Comparison of ENCODE assay signal across 8 cellular contexts in genomic region chr5:140557136-140557805, GRCh38. TPM values are rescaled to one million over a fixed set of nuclear protein-coding genes. Genes with fewer than 3 reads are reported as not detected.
DNase-seq lines count a peak whose midpoint lies in the region; ATAC-seq and TF ChIP-seq lines count a peak whose summit lies in the region.

Gene SRA1, minus strand, starts transcription at chr5:140557473. Its CDS starts 21 bp downstream, at chr5:140557452.

- H3K27ac Mint-ChIP-seq in CD4-positive, CD25-positive, alpha-beta regulatory T cell = peak within 1 kb of the TSS; percentile 93 to 97 (median 97)
- peak within 1 kb of the TSS; percentile 79 for H3K27ac Mint-ChIP-seq in activated CD4-positive, alpha-beta memory T cell treated with anti-CD3 and anti-CD28 coated beads, Interleukin-2, amount 10 ng/mL, durations not matched to agents 7 days and 5 days

- peak within 1 kb of the TSS; percentile 90 for H3K27ac ChIP-seq in CD4-positive, CD25-positive, alpha-beta regulatory T cell (ENCODE audit: insufficient read depth, low read length, poor library complexity, severe bottlenecking)
- peak within 1 kb of the TSS; percentile 86 for H3K27ac ChIP-seq in lower lobe of right lung

- POLR2A ChIA-PET in activated CD4-positive, alpha-beta memory T cell treated with anti-CD3 and anti-CD28 coated beads, Interleukin-2, amount 10 ng/mL, durations not matched to agents 7 days and 5 days (lab: Charles Lee) = interaction anchor here (0.8 to 10.7 kb wide), 11 partner anchors 8 to 156 kb away, joined by 3 to 101 read pairs (median 8); partner anchors contain the start of genes ANKHD1, EIF4EBP3, IK and NDUFA2

- peak within 1 kb of the TSS; percentile 88 for H3K4me3 ChIP-seq in CD4-positive, CD25-positive, alpha-beta regulatory T cell (ENCODE audit: low read depth, low read length)
- H3K4me3 ChIP-seq in lower lobe of right lung = peak within 1 kb of the TSS; percentile 66

- H3K4me1 Mint-ChIP-seq in CD4-positive, CD25-positive, alpha-beta regulatory T cell = peaks cover 25 to 64% (median 42%) of the 10 kb centered on the region in 4 donors
- H3K4me1 Mint-ChIP-seq in activated CD4-positive, alpha-beta memory T cell treated with anti-CD3 and anti-CD28 coated beads, Interleukin-2, amount 10 ng/mL, durations not matched to agents 7 days and 5 days = peaks cover 50% of the 10 kb centered on the region

- CTCF ChIA-PET in activated CD4-positive, alpha-beta memory T cell treated with anti-CD3 and anti-CD28 coated beads, Interleukin-2, amount 10 ng/mL, durations not matched to agents 7 days and 5 days (lab: Charles Lee) = interaction anchor here (1.0 to 1.5 kb wide), 5 partner anchors 9 to 318 kb away, joined by 3 to 6 read pairs (median 4); partner anchors contain the start of gene EIF4EBP3

- peak; percentile 89 for ATAC-seq in CD4-positive, CD25-positive, alpha-beta regulatory T cell (ENCODE audit: low read depth in 2 of 2)
- peak; percentile 98 for ATAC-seq in GM19397 (IDR thresholded peaks at IDR 0.05; ENCODE audit: unreplicated experiment)
- ATAC-seq in HG03565 (IDR thresholded peaks at IDR 0.05; ENCODE audit: unreplicated experiment) = peak; percentile 91
- ATAC-seq in lower lobe of right lung = peak; percentile 96 to 98

- intact Hi-C loops in lower lobe of right lung (cut with DNase I) = no loop called here

- H3K4me1 ChIP-seq in CD4-positive, CD25-positive, alpha-beta regulatory T cell (ENCODE audit: control insufficient read depth, insufficient read depth, low read length, poor library complexity, severe bottlenecking) = peaks cover 27% of the 10 kb centered on the region
- peaks cover 41% of the 10 kb centered on the region for H3K4me1 ChIP-seq in lower lobe of right lung

- peak within 1 kb of the TSS; percentile 92 to 98 (median 94) for H3K4me3 Mint-ChIP-seq in CD4-positive, CD25-positive, alpha-beta regulatory T cell
- peak within 1 kb of the TSS; percentile 83 for H3K4me3 Mint-ChIP-seq in activated CD4-positive, alpha-beta memory T cell treated with anti-CD3 and anti-CD28 coated beads, Interleukin-2, amount 10 ng/mL, durations not matched to agents 7 days and 5 days

- DNase-seq in CD4-positive, CD25-positive, alpha-beta regulatory T cell = peak; percentile 77 to 91 (median 85)
- DNase-seq in NCI-H748 treated with DMSO at 0.1 percent for 48 hours (lab: John Stamatoyannopoulos, UW) = peak; percentile 82
- peak; percentile 91 for DNase-seq in activated CD4-positive, alpha-beta memory T cell treated with anti-CD3 and anti-CD28 coated beads, Interleukin-2, amount 10 ng/mL, durations not matched to agents 7 days and 5 days
- peak; percentile 93 for DNase-seq in ecto neural progenitor cell (ENCODE audit: low spot score)
- peak; percentile 96 for DNase-seq in lower lobe of right lung
- peak; percentile 49 to 75 (median 55) for DNase-seq in stimulated activated CD4-positive, alpha-beta T cell treated with anti-CD3 and anti-CD28 coated beads, TNF-alpha, amount 100 ng/mL, for 1 hour (ENCODE audit: low read depth in 3 of 3, low spot score in 1 of 3)

- no peak for TF ChIP-seq CTCF in lower lobe of right lung (IDR thresholded peaks at IDR 0.05)

- H3K36me3 ChIP-seq in CD4-positive, CD25-positive, alpha-beta regulatory T cell (ENCODE audit: control insufficient read depth, insufficient read depth, low read length) = peaks cover 13% of the 10 kb centered on the region
- peaks cover 31% of the 10 kb centered on the region for H3K36me3 ChIP-seq in lower lobe of right lung

- peaks cover 19% of the 10 kb centered on the region for H3K36me3 Mint-ChIP-seq in CD4-positive, CD25-positive, alpha-beta regulatory T cell
- peaks cover 46% of the 10 kb centered on the region for H3K36me3 Mint-ChIP-seq in activated CD4-positive, alpha-beta memory T cell treated with anti-CD3 and anti-CD28 coated beads, Interleukin-2, amount 10 ng/mL, durations not matched to agents 7 days and 5 days (ENCODE audit: low read depth)

- H3K27me3 ChIP-seq in CD4-positive, CD25-positive, alpha-beta regulatory T cell (ENCODE audit: control insufficient read depth, insufficient read depth, low read length) = no peaks in the 10 kb centered on the region
- no peaks in the 10 kb centered on the region for H3K27me3 ChIP-seq in lower lobe of right lung (ENCODE audit: low read depth)

- no peaks in the 10 kb centered on the region for H3K27me3 Mint-ChIP-seq in CD4-positive, CD25-positive, alpha-beta regulatory T cell
- H3K27me3 Mint-ChIP-seq in activated CD4-positive, alpha-beta memory T cell treated with anti-CD3 and anti-CD28 coated beads, Interleukin-2, amount 10 ng/mL, durations not matched to agents 7 days and 5 days = no peaks in the 10 kb centered on the region

- H3K9me3 ChIP-seq in CD4-positive, CD25-positive, alpha-beta regulatory T cell (ENCODE audit: control insufficient read depth in 2 of 2, low read length in 2 of 2) = no peaks in the 10 kb centered on the region
- H3K9me3 ChIP-seq in lower lobe of right lung = no peaks in the 10 kb centered on the region

- no peaks in the 10 kb centered on the region for H3K9me3 Mint-ChIP-seq in CD4-positive, CD25-positive, alpha-beta regulatory T cell
- no peaks in the 10 kb centered on the region for H3K9me3 Mint-ChIP-seq in activated CD4-positive, alpha-beta memory T cell treated with anti-CD3 and anti-CD28 coated beads, Interleukin-2, amount 10 ng/mL, durations not matched to agents 7 days and 5 days

RNA-seq across cellular contexts. Expression of gene SRA1, which starts in this region (rescaled TPM):
- 38.9 TPM for total RNA-seq in CD4-positive, CD25-positive, alpha-beta regulatory T cell
- 10 to 100 TPM; 36.6 to 44.3 (median 38.4) TPM for polyA plus RNA-seq in CD4-positive, CD25-positive, alpha-beta regulatory T cell
- total RNA-seq in activated CD4-positive, alpha-beta memory T cell treated with anti-CD3 and anti-CD28 coated beads, Interleukin-2, amount 10 ng/mL, durations not matched to agents 7 days and 5 days = 10 to 100 TPM; 37.4 to 38.3 TPM
- total RNA-seq in lower lobe of right lung = 21.4 TPM

Comparison
In these comparisons a context has a peak if more than half of its experiments do, and no peak if none do; other contexts are left out.
1. Peak in every context shown above with its lines: DNase-seq, ATAC-seq, H3K4me3 ChIP-seq and H3K27ac ChIP-seq.